In the genomic region with DNA sequence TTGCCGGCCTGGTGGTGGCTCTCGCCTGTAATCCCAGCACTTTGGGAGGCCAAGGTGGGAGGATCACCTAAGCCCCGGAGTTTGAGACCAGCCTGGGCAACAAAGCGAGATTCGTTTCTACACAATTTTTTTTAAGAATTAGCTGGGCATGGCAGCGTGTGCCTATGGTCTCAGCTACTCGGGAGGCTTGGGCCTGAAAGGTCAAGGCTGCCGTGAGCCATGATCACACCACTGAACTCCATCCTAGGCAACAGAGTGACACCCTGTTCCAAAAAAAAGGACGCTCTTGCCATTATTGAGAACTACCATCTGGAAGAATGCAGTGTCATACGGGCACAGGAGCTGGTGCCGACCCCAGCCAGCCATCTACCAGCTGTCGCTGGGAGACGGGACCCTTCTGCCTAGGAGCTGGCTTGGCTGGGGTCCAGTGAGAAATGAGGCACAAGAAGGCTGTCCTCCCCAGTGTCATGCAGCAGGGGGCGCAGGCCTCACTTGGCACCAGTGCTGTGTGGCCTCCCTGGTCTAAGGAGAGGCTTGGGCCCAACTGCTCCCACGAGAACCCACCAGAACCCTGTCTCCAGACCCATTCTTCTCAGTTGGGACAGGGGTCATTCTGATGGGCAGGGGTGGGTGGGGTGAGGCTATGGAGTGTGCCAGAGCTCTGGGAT, we compare ENCODE assay signal across 8 cellular contexts. TPM values are rescaled to one million over a fixed set of nuclear protein-coding genes. Genes with fewer than 3 reads are reported as not detected.
DNase-seq lines count a peak whose midpoint lies in the region; ATAC-seq and TF ChIP-seq lines count a peak whose summit lies in the region.

No MANE protein-coding gene starts in this region.

- TF ChIP-seq POLR2A in sigmoid colon (IDR thresholded peaks at IDR 0.05), result no peak

- intact Hi-C loops in CD14-positive monocyte (cut with micrococcal nuclease), result loop anchor here (1.0 to 2.0 kb wide), 2 partner anchors 70 kb away; no protein-coding TSS in a partner anchor
- intact Hi-C loops in sigmoid colon (cut with DNase I), result no loop called here

- no peak overlapping the region for H3K4me3 ChIP-seq in SJCRH30
- H3K4me3 ChIP-seq in cardiac muscle cell, result no peak overlapping the region
- H3K4me3 ChIP-seq in sigmoid colon, result no peak overlapping the region

- no peak for TF ChIP-seq EP300 in sigmoid colon (IDR thresholded peaks at IDR 0.05)

- H3K27ac Mint-ChIP-seq in CD14-positive monocyte, result peak overlapping the region in 1 of 7 donors; percentile 69
- peak overlapping the region; percentile 11 for H3K27ac Mint-ChIP-seq in activated naive CD4-positive, alpha-beta T cell treated with anti-CD3 and anti-CD28 coated beads, Interleukin-2, amount 10 ng/mL, durations not matched to agents 7 days and 5 days

- ATAC-seq in GM19452 (IDR thresholded peaks at IDR 0.05; ENCODE audit: unreplicated experiment) (no peak), GM21786 (IDR thresholded peaks at IDR 0.05; ENCODE audit: unreplicated experiment) (no peak)

- TF ChIP-seq CTCF in CD14-positive monocyte (IDR thresholded peaks at IDR 0.05) (peak; percentile 60), cardiac muscle cell (IDR thresholded peaks at IDR 0.05; ENCODE audit: low read depth, low read length) (peak; percentile 69), sigmoid colon (IDR thresholded peaks at IDR 0.05) (peak in 3 of 4 experiments; percentile 38 to 43 (median 41))

- H3K27me3 ChIP-seq in SJCRH30, result no peaks in the 10 kb centered on the region
- H3K27me3 ChIP-seq in cardiac muscle cell, result no peaks in the 10 kb centered on the region
- H3K27me3 ChIP-seq in sigmoid colon, result no peaks in the 10 kb centered on the region

- H3K27ac ChIP-seq in SJCRH30 (no peak overlapping the region), cardiac muscle cell (no peak overlapping the region), sigmoid colon (no peak overlapping the region)

- peaks cover 69 to 88% of the 10 kb centered on the region in 2 donors for H3K36me3 Mint-ChIP-seq in CD14-positive monocyte
- H3K36me3 Mint-ChIP-seq in activated naive CD4-positive, alpha-beta T cell treated with anti-CD3 and anti-CD28 coated beads, Interleukin-2, amount 10 ng/mL, durations not matched to agents 7 days and 5 days, result peaks cover 15% of the 10 kb centered on the region

- H3K9me3 ChIP-seq in SJCRH30 (replicated peaks), result no peaks in the 10 kb centered on the region
- H3K9me3 ChIP-seq in cardiac muscle cell (ENCODE audit: low read depth), result no peaks in the 10 kb centered on the region
- H3K9me3 ChIP-seq in sigmoid colon, result no peaks in the 10 kb centered on the region

- 0 out of 2 replicates have a peak, but pooled peaks cover 2% of the 10 kb centered on the region for H3K36me3 ChIP-seq in SJCRH30
- peaks cover 27% of the 10 kb centered on the region for H3K36me3 ChIP-seq in cardiac muscle cell
- peaks cover 13 to 85% (median 57%) of the 10 kb centered on the region in 4 donors for H3K36me3 ChIP-seq in sigmoid colon

- H3K4me3 Mint-ChIP-seq in CD14-positive monocyte, result no peak overlapping the region
- no peak overlapping the region for H3K4me3 Mint-ChIP-seq in activated naive CD4-positive, alpha-beta T cell treated with anti-CD3 and anti-CD28 coated beads, Interleukin-2, amount 10 ng/mL, durations not matched to agents 7 days and 5 days

- peaks cover 6% of the 10 kb centered on the region for H3K4me1 Mint-ChIP-seq in CD14-positive monocyte
- peaks cover 2% of the 10 kb centered on the region for H3K4me1 Mint-ChIP-seq in activated naive CD4-positive, alpha-beta T cell treated with anti-CD3 and anti-CD28 coated beads, Interleukin-2, amount 10 ng/mL, durations not matched to agents 7 days and 5 days

- H3K4me1 ChIP-seq in SJCRH30, result no peaks in the 10 kb centered on the region
- H3K4me1 ChIP-seq in cardiac muscle cell (ENCODE audit: low read depth), result no peaks in the 10 kb centered on the region
- peaks cover 0 to 2% (median 0%) of the 10 kb centered on the region in 4 donors for H3K4me1 ChIP-seq in sigmoid colon

- no peaks in the 10 kb centered on the region for H3K9me3 Mint-ChIP-seq in CD14-positive monocyte
- no peaks in the 10 kb centered on the region for H3K9me3 Mint-ChIP-seq in activated naive CD4-positive, alpha-beta T cell treated with anti-CD3 and anti-CD28 coated beads, Interleukin-2, amount 10 ng/mL, durations not matched to agents 7 days and 5 days

- DNase-seq in CD14-positive monocyte (ENCODE audit: low spot score), result no peak
- peak; percentile 44 for DNase-seq in HCEC 1CT
- DNase-seq in SJCRH30, result peak; percentile 71 to 75
- peak; percentile 75 for DNase-seq in activated naive CD4-positive, alpha-beta T cell treated with anti-CD3 and anti-CD28 coated beads, Interleukin-2, amount 10 ng/mL, durations not matched to agents 7 days and 5 days
- peak; percentile 70 to 78 for DNase-seq in cardiac muscle cell (ENCODE audit: low read depth in 1 of 2, low spot score in 1 of 2)
- peak; percentile 86 for DNase-seq in sigmoid colon

- H3K27me3 Mint-ChIP-seq in CD14-positive monocyte (ENCODE audit: low read depth in 3 of 3), result peaks cover 0 to 2% (median 0%) of the 10 kb centered on the region in 3 donors
- no peaks in the 10 kb centered on the region for H3K27me3 Mint-ChIP-seq in activated naive CD4-positive, alpha-beta T cell treated with anti-CD3 and anti-CD28 coated beads, Interleukin-2, amount 10 ng/mL, durations not matched to agents 7 days and 5 days

- CTCF ChIA-PET in activated naive CD4-positive, alpha-beta T cell treated with anti-CD3 and anti-CD28 coated beads, Interleukin-2, amount 10 ng/mL, durations not matched to agents 7 days and 5 days (lab: Charles Lee), result interaction anchor here (0.6 to 2.2 kb wide), 15 partner anchors 8 to 349 kb away, joined by 3 to 19 read pairs (median 3); a partner anchor contains a TSS

- WGBS in sigmoid colon, 2 donors, result 63 to 79% methylated on average over 15 of the region's 15 CpGs

RNA-seq across cellular contexts. Expression of a gene that starts 12.2 kb away (rescaled TPM):
- polyA plus RNA-seq in CD14-positive monocyte (10 to 100 TPM; 32.3 to 35.0 TPM), cardiac muscle cell (1.3 and 2.3 TPM in 2 replicates), sigmoid colon (10 to 100 TPM; 21.0 to 50.2 (median 30.0) TPM)
- total RNA-seq in SJCRH30 (2014; rRNA removed; shearing (Covaris generic)), result 2.8 and 4.0 TPM in 2 replicates
- total RNA-seq in cardiac muscle cell (3.1 TPM in 2 replicates), sigmoid colon (10 to 100 TPM in 1 of 4 donors, 1 to 10 TPM in 3; 3.2 to 16.7 (median 4.1) TPM)

RNA-seq across cellular contexts. Expression of a gene that starts 33.9 kb away (rescaled TPM):
- polyA plus RNA-seq in CD14-positive monocyte (10 to 100 TPM; 14.7 to 20.0 TPM), cardiac muscle cell (48.2 and 71.4 TPM in 2 replicates), sigmoid colon (10 to 100 TPM; 22.2 to 94.0 (median 27.0) TPM)
- 36.0 and 37.9 TPM in 2 replicates for total RNA-seq in SJCRH30 (2014; rRNA removed; shearing (Covaris generic))
- total RNA-seq in cardiac muscle cell (59.6 and 76.4 TPM in 2 replicates), sigmoid colon (10 to 100 TPM; 31.6 to 51.5 (median 45.1) TPM)

RNA-seq across cellular contexts. Expression of a gene that starts 43.2 kb away (rescaled TPM):
- polyA plus RNA-seq in CD14-positive monocyte (not detected), cardiac muscle cell (0.98 TPM in 1 of 2 replicates, not detected in the other), sigmoid colon (10 to 100 TPM in 1 of 3 donors, 1 to 10 TPM in 2; 3.0 to 10.6 (median 3.3) TPM)
- not detected in 2 replicates for total RNA-seq in SJCRH30 (2014; rRNA removed; shearing (Covaris generic))
- total RNA-seq in cardiac muscle cell (not detected in 2 replicates), sigmoid colon (not detected)

RNA-seq across cellular contexts. Expression of a gene that starts 47.0 kb away (rescaled TPM):
- polyA plus RNA-seq in CD14-positive monocyte (not detected), cardiac muscle cell (not detected in 2 replicates), sigmoid colon (not detected)
- total RNA-seq in SJCRH30 (2014; rRNA removed; shearing (Covaris generic)), result 0.20 TPM in 1 of 2 replicates, not detected in the other
- total RNA-seq in cardiac muscle cell (not detected in 2 replicates), sigmoid colon (not detected)

RNA-seq across cellular contexts. Expression of a gene that starts 49.8 kb away (rescaled TPM):
- polyA plus RNA-seq in CD14-positive monocyte, result 1 to 10 TPM; 2.2 to 4.1 TPM
- 26.4 and 39.8 TPM in 2 replicates for total RNA-seq in SJCRH30 (2014; rRNA removed; shearing (Covaris generic))
- 45.5 and 149 TPM in 2 replicates for total RNA-seq in cardiac muscle cell
- 35.5 and 41.7 TPM in 2 replicates for polyA plus RNA-seq in cardiac muscle cell
- 100 to 1,000 TPM in 1 of 4 donors, 10 to 100 TPM in 3; 61.9 to 157 (median 73.7) TPM for total RNA-seq in sigmoid colon
- 10 to 100 TPM; 19.0 to 70.8 (median 19.2) TPM for polyA plus RNA-seq in sigmoid colon
